In genomic region chr1:206706298-206706791, GRCh38 we compare ENCODE assay signal across 8 cellular contexts. TPM values are rescaled to one million over a fixed set of nuclear protein-coding genes. Genes with fewer than 3 reads are reported as not detected.
A peak's percentile ranks its signal among the peaks of the same experiment; 100 is the strongest.
DNase-seq lines count a peak whose midpoint lies in the region; ATAC-seq lines count a peak whose summit lies in the region.

No MANE protein-coding gene starts in this region.

- no peaks in the 10 kb centered on the region for H3K27me3 Mint-ChIP-seq in activated CD4-positive, alpha-beta T cell treated with anti-CD3 and anti-CD28 coated beads for 36 hours
- H3K27me3 Mint-ChIP-seq in activated T-cell treated with anti-CD3 and anti-CD28 coated beads, Interleukin-2, amount 50 U/mL, for 24 hours = no peaks in the 10 kb centered on the region

- no peaks in the 10 kb centered on the region for H3K9me3 Mint-ChIP-seq in activated CD4-positive, alpha-beta T cell treated with anti-CD3 and anti-CD28 coated beads for 36 hours (ENCODE audit: low read depth)
- no peaks in the 10 kb centered on the region for H3K9me3 Mint-ChIP-seq in activated T-cell treated with anti-CD3 and anti-CD28 coated beads, Interleukin-2, amount 50 U/mL, for 24 hours

- intact Hi-C loops in activated CD4-positive, alpha-beta T cell treated with anti-CD3 and anti-CD28 coated beads for 36 hours (cut with DNase I, micrococcal nuclease) = no loop called here

- POLR2A ChIA-PET in activated CD4-positive, alpha-beta T cell treated with anti-CD3 and anti-CD28 coated beads for 36 hours (lab: Charles Lee) = interaction anchor here (0.6 to 1.0 kb wide), 3 partner anchors 13 to 227 kb away, joined by 3 read pairs; no protein-coding TSS in a partner anchor

- peaks cover 86% of the 10 kb centered on the region for H3K4me1 Mint-ChIP-seq in activated CD4-positive, alpha-beta T cell treated with anti-CD3 and anti-CD28 coated beads for 36 hours
- H3K4me1 Mint-ChIP-seq in activated T-cell treated with anti-CD3 and anti-CD28 coated beads, Interleukin-2, amount 50 U/mL, for 24 hours (ENCODE audit: low read depth) = peaks cover 89% of the 10 kb centered on the region

- CTCF ChIA-PET in activated CD4-positive, alpha-beta T cell treated with anti-CD3 and anti-CD28 coated beads for 36 hours (lab: Charles Lee) = interaction anchor here (0.6 to 15.5 kb wide), 15 partner anchors 9 to 233 kb away, joined by 3 to 175 read pairs (median 3); partner anchors contain the start of genes DYRK3 and IL20

- H3K27ac Mint-ChIP-seq in activated CD4-positive, alpha-beta T cell treated with anti-CD3 and anti-CD28 coated beads for 36 hours = peak overlapping the region; percentile 63
- H3K27ac Mint-ChIP-seq in activated T-cell treated with anti-CD3 and anti-CD28 coated beads, Interleukin-2, amount 50 U/mL, for 24 hours = peak overlapping the region; percentile 93

- H3K4me3 Mint-ChIP-seq in activated CD4-positive, alpha-beta T cell treated with anti-CD3 and anti-CD28 coated beads for 36 hours = no peak overlapping the region
- peak overlapping the region; percentile 39 for H3K4me3 Mint-ChIP-seq in activated T-cell treated with anti-CD3 and anti-CD28 coated beads, Interleukin-2, amount 50 U/mL, for 24 hours

- ATAC-seq in activated CD4-positive, alpha-beta T cell treated with anti-CD3 and anti-CD28 coated beads for 36 hours = peak; percentile 74
- no peak for ATAC-seq in GM18511 (IDR thresholded peaks at IDR 0.05; ENCODE audit: unreplicated experiment)

- peak; percentile 88 for DNase-seq in activated CD4-positive, alpha-beta T cell treated with anti-CD3 and anti-CD28 coated beads for 36 hours
- DNase-seq in activated CD4-positive, alpha-beta T cell treated with anti-CD3 and anti-CD28 coated beads, Interleukin-2, amount 50 U/mL, for 1 hour = no peak
- DNase-seq in activated T-cell treated with anti-CD3 and anti-CD28 coated beads, Interleukin-2, amount 50 U/mL, for 24 hours = peak; percentile 62
- DNase-seq in iPS-NIHi7 (ENCODE audit: extremely low spot score) (peak; percentile 42), NCI-H1048 (lab: John Stamatoyannopoulos, UW) (no peak), SW480 (ENCODE audit: low spot score) (no peak)
- peak; percentile 28 for DNase-seq in stimulated activated CD8-positive, alpha-beta memory T cell treated with anti-CD3 and anti-CD28 coated beads, Interleukin-7, amount 100 ng/mL, for 24 hours (ENCODE audit: low read depth)

- H3K36me3 Mint-ChIP-seq in activated CD4-positive, alpha-beta T cell treated with anti-CD3 and anti-CD28 coated beads for 36 hours (ENCODE audit: low read depth) = peaks cover 3% of the 10 kb centered on the region
- H3K36me3 Mint-ChIP-seq in activated T-cell treated with anti-CD3 and anti-CD28 coated beads, Interleukin-2, amount 50 U/mL, for 24 hours (ENCODE audit: low read depth) = peaks cover 16% of the 10 kb centered on the region

RNA-seq across cellular contexts. Expression of gene MAPKAPK2, which starts 21.6 kb away (rescaled TPM):
- 10 to 100 TPM; 62.8 to 64.7 TPM for total RNA-seq in activated CD4-positive, alpha-beta T cell treated with anti-CD3 and anti-CD28 coated beads for 36 hours

Comparison
In these comparisons a context has a peak if more than half of its experiments do, and no peak if none do; other contexts are left out.
1. DNase-seq: peak in activated CD4-positive, alpha-beta T cell treated with anti-CD3 and anti-CD28 coated beads for 36 hours (single experiment), activated T-cell treated with anti-CD3 and anti-CD28 coated beads, Interleukin-2, amount 50 U/mL, for 24 hours (single experiment), iPS-NIHi7 (single experiment) and stimulated activated CD8-positive, alpha-beta memory T cell treated with anti-CD3 and anti-CD28 coated beads, Interleukin-7, amount 100 ng/mL, for 24 hours (single experiment); none in activated CD4-positive, alpha-beta T cell treated with anti-CD3 and anti-CD28 coated beads, Interleukin-2, amount 50 U/mL, for 1 hour (single experiment), NCI-H1048 (single experiment) and SW480 (single experiment).